ENCODE assay signal across 8 cellular contexts in the genomic region with DNA sequence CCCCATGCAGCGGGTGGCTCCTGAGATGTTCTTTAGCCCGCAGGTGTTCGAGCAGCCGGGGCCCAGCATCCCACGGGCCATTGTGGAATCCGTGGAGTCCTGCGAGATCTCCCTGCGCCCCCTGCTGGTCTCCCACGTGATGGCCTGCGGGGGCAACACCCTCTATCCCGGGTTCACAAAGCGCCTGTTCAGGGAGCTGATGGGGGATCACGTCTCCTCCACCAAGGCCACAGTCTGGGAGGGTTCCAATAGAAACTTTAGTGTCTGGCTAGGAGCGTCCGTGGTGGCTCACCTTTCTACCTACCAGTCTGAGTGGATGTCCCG.
DNase-seq lines count a peak whose midpoint lies in the region; ATAC-seq and TF ChIP-seq lines count a peak whose summit lies in the region.

No MANE protein-coding gene starts in this region.

- no peaks in the 10 kb centered on the region for H3K9me3 Mint-ChIP-seq in T-helper 2 cell treated with Interferon-gamma antibody and Interleukin-4, amounts not matched to agents 5 μg/mL and 100 μg/mL, for 36 hours

- H3K4me2 ChIP-seq in GM23248 (ENCODE audit: unreplicated experiment), result no peak overlapping the region

- intact Hi-C loops in right cardiac atrium (cut with DNase I), result loop anchor here in 3 of 4 donors (10.0 kb wide), 1 partner anchor 161 kb away; no protein-coding TSS in a partner anchor

- H3K36me3 Mint-ChIP-seq in T-helper 2 cell treated with Interferon-gamma antibody and Interleukin-4, amounts not matched to agents 5 μg/mL and 100 μg/mL, for 36 hours (ENCODE audit: low read depth), result no peaks in the 10 kb centered on the region

- in situ Hi-C loops in GM23248 (cut with MboI), result loop anchor here (10.0 kb wide), 1 partner anchor 161 kb away; no protein-coding TSS in a partner anchor

- H3K4me1 ChIP-seq in GM23248 (ENCODE audit: insufficient read depth), result no peaks in the 10 kb centered on the region
- peaks cover 4% of the 10 kb centered on the region for H3K4me1 ChIP-seq in right cardiac atrium (ENCODE audit: control insufficient read depth, insufficient read depth, low read length)

- H3K4me3 Mint-ChIP-seq in T-helper 2 cell treated with Interferon-gamma antibody and Interleukin-4, amounts not matched to agents 5 μg/mL and 100 μg/mL, for 36 hours, result no peak overlapping the region

- no peaks in the 10 kb centered on the region for H3K79me2 ChIP-seq in GM23248 (ENCODE audit: insufficient read depth)

- H3K27me3 Mint-ChIP-seq in T-helper 2 cell treated with Interferon-gamma antibody and Interleukin-4, amounts not matched to agents 5 μg/mL and 100 μg/mL, for 36 hours (ENCODE audit: low read depth), result no peaks in the 10 kb centered on the region

- H3K27me3 ChIP-seq in GM23248 (replicated peaks; ENCODE audit: insufficient read depth) (no peaks in the 10 kb centered on the region), right cardiac atrium (ENCODE audit: control insufficient read depth, insufficient read depth) (no peaks in the 10 kb centered on the region)

- H4K20me1 ChIP-seq in GM23248 (ENCODE audit: insufficient read depth), result no peaks in the 10 kb centered on the region

- WGBS in GM23248 (ENCODE audit: low coverage in 1 of 2, low lambda C conversion rate in 2 of 2, missing lambda C conversion rate in 2 of 2), 2 experiments, result 24 to 27% methylated on average over 16 of the region's 16 CpGs
- WGBS in right cardiac atrium, result 33% methylated on average over 16 of the region's 16 CpGs

- H3K36me3 ChIP-seq in GM23248 (ENCODE audit: low read depth), result no peaks in the 10 kb centered on the region

- H3K9ac ChIP-seq in GM23248, result no peak overlapping the region

- no peak for DNase-seq in AG09309 (ENCODE audit: low read depth)
- DNase-seq in GM23248, result peak; percentile 66
- DNase-seq in right cardiac atrium, result peak; percentile 60 to 82 (median 75)
- peak; percentile 8 for DNase-seq in stimulated activated CD4-positive, alpha-beta T cell treated with anti-CD3 and anti-CD28 coated beads, Interleukin-4, amount 100 ng/mL, for 1 hour
- DNase-seq in T-helper 2 cell treated with Interferon-gamma antibody and Interleukin-4, amounts not matched to agents 5 μg/mL and 100 μg/mL, for 36 hours (ENCODE audit: low spot score), result no peak
- no peak for DNase-seq in SKM-1 treated with dmso at 0.1 percent for 144 hours (lab: John Stamatoyannopoulos, UW; ENCODE audit: unreplicated experiment)
- no peak for DNase-seq in KG1 (lab: John Stamatoyannopoulos, UW)

- no peaks in the 10 kb centered on the region for H3K9me2 ChIP-seq in GM23248 (ENCODE audit: insufficient read depth)

- H2AFZ ChIP-seq in GM23248, result no peak overlapping the region

- H3K27ac ChIP-seq in GM23248, result no peak overlapping the region
- no peak overlapping the region for H3K27ac ChIP-seq in right cardiac atrium (ENCODE audit: low read length)

- no peaks in the 10 kb centered on the region for H3K9me3 ChIP-seq in GM23248 (ENCODE audit: low read depth)
- H3K9me3 ChIP-seq in right cardiac atrium (ENCODE audit: control insufficient read depth, low read length), result no peaks in the 10 kb centered on the region

- no peaks in the 10 kb centered on the region for H3F3A ChIP-seq in GM23248 (ENCODE audit: insufficient read depth)

- peak in 1 of 2 donors; percentile 32 for ATAC-seq in right cardiac atrium

- no peaks in the 10 kb centered on the region for H3K4me1 Mint-ChIP-seq in T-helper 2 cell treated with Interferon-gamma antibody and Interleukin-4, amounts not matched to agents 5 μg/mL and 100 μg/mL, for 36 hours (ENCODE audit: low read depth)

- no peak overlapping the region for H3K4me3 ChIP-seq in AG09309 (ENCODE audit: control insufficient read depth, low read depth, low read length)
- no peak overlapping the region for H3K4me3 ChIP-seq in GM23248
- no peak overlapping the region for H3K4me3 ChIP-seq in WI38 (ENCODE audit: low read depth, low read length)
- no peak overlapping the region for H3K4me3 ChIP-seq in right cardiac atrium (ENCODE audit: low read length)

- TF ChIP-seq CTCF in AG09309 (IDR thresholded peaks at IDR 0.05; ENCODE audit: control insufficient read depth, insufficient read depth, low read depth, low read length, missing control alignments) (peak; percentile 86), WI38 (IDR thresholded peaks at IDR 0.05; ENCODE audit: low read depth, low read length) (peak; percentile 89)

- H3K27ac Mint-ChIP-seq in T-helper 2 cell treated with Interferon-gamma antibody and Interleukin-4, amounts not matched to agents 5 μg/mL and 100 μg/mL, for 36 hours, result no peak overlapping the region

Comparison
In these comparisons a context has a peak if more than half of its experiments do, and no peak if none do; other contexts are left out.
1. DNase-seq: peak in GM23248 (single experiment), right cardiac atrium (3 of 3) and stimulated activated CD4-positive, alpha-beta T cell treated with anti-CD3 and anti-CD28 coated beads, Interleukin-4, amount 100 ng/mL, for 1 hour (single experiment); none in AG09309 (single experiment), T-helper 2 cell treated with Interferon-gamma antibody and Interleukin-4, amounts not matched to agents 5 μg/mL and 100 μg/mL, for 36 hours (single experiment), SKM-1 treated with dmso at 0.1 percent for 144 hours (single experiment) and KG1 (single experiment).